Comparison of ENCODE assay signal across 8 cellular contexts in the genomic region with DNA sequence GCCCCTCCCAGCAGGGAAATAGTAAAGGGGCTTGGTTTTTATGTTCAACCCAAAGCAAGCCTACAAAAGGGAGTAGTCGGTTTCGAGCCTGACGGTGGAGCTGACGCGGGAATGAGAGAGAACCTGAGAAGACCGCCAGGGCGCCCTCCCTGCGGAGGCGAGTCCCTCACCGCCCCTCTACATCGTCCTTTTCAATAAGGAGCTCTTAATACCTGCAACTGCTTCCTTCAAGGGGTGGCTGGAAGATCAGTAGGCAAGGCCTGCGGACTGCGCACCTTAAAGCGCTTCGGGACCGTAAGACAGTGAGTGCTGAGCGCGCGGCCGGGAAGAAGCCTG. TPM values are rescaled to one million over a fixed set of nuclear protein-coding genes. Genes with fewer than 3 reads are reported as not detected.
A peak's percentile ranks its signal among the peaks of the same experiment; 100 is the strongest.
DNase-seq lines count a peak whose midpoint lies in the region; ATAC-seq lines count a peak whose summit lies in the region.

No MANE protein-coding gene starts in this region.

- peak overlapping the region; percentile 99 for H3K4me3 ChIP-seq in iPS-20b (ENCODE audit: low read length)

- H3K9me3 ChIP-seq in iPS-20b (ENCODE audit: insufficient read depth, low read depth, low read length): no peaks in the 10 kb centered on the region

- DNase-seq in GM04504 (ENCODE audit: low read depth): peak; percentile 23
- peak; percentile 80 for DNase-seq in NCI-H2171 treated with DMSO at 0.1 percent for 48 hours (lab: John Stamatoyannopoulos, UW)
- DNase-seq in stimulated activated CD4-positive, alpha-beta T cell treated with anti-CD3 and anti-CD28 coated beads, Interleukin-1b, Interleukin-23, amount 100 ng/mL, for 48 hours: peak; percentile 38
- DNase-seq in glomerular visceral epithelial cell (ENCODE audit: extremely low spot score): no peak

- H3K27ac ChIP-seq in angular gyrus (ENCODE audit: low read depth, low read length) (peak overlapping the region; percentile 93), iPS-20b (ENCODE audit: low read length) (peak overlapping the region; percentile 42)

- peaks cover 5% of the 10 kb centered on the region; the same call in 1 of the 2 replicates for H3K4me1 ChIP-seq in iPS-20b (ENCODE audit: insufficient read depth, low read length)

- ATAC-seq in GM21825 (IDR thresholded peaks at IDR 0.05; ENCODE audit: unreplicated experiment) (peak; percentile 17), esophagus mucosa (no peak)

- no peaks in the 10 kb centered on the region for H3K36me3 ChIP-seq in iPS-20b (ENCODE audit: insufficient read depth, low read depth, low read length)

- H3K9ac ChIP-seq in iPS-20b (ENCODE audit: low read depth, low read length): peak overlapping the region; percentile 89; the same call in 1 of the 2 replicates

- no peaks in the 10 kb centered on the region for H3K27me3 ChIP-seq in iPS-20b (ENCODE audit: insufficient read depth, low read length)

RNA-seq across cellular contexts. Expression of a gene that starts 0.7 kb away (rescaled TPM):
- total RNA-seq in esophagus mucosa: 14.3 TPM

RNA-seq across cellular contexts. Expression of a gene that starts 38.8 kb away (rescaled TPM):
- 27.3 TPM for total RNA-seq in esophagus mucosa

RNA-seq across cellular contexts. Expression of a gene that starts 45.1 kb away (rescaled TPM):
- total RNA-seq in esophagus mucosa: 0.12 TPM
